20 cellular contexts compared by ENCODE assay signal in genomic region chr2:102284611-102285010, GRCh38. TPM values are rescaled to one million over a fixed set of nuclear protein-coding genes. Genes with fewer than 3 reads are reported as not detected.
A peak's percentile ranks its signal among the peaks of the same experiment; 100 is the strongest.
DNase-seq lines count a peak whose midpoint lies in the region; ATAC-seq and TF ChIP-seq lines count a peak whose summit lies in the region.
"Had no signal": no experiment of that assay in that cellular context is flagged by ENCODE, and none has a peak within 500 bp of the region (broad histone marks: within the 10 kb centered on the region; RNA-seq: fewer than 3 reads in every experiment).

No MANE protein-coding gene starts in this region.

- no peaks in the 10 kb centered on the region for H3K4me1 Mint-ChIP-seq in natural killer cell
- H3K4me1 Mint-ChIP-seq: CD4-positive, alpha-beta memory T cell; H9; IgD-negative memory B cell had no signal

- H3K4me1 ChIP-seq in PC-3 (ENCODE audit: insufficient read depth, low read length) (peaks cover 28% of the 10 kb centered on the region), smooth muscle cell (ENCODE audit: low read depth) (no peaks in the 10 kb centered on the region), PC-9 (replicated peaks; ENCODE audit: insufficient read depth) (peaks cover 9% of the 10 kb centered on the region)
- H3K4me1 ChIP-seq: BLaER1 had no signal

- H3K4me3 ChIP-seq in PC-3 (ENCODE audit: low read length) (peak overlapping the region; percentile 3; the same call in 1 of the 2 replicates), choroid plexus epithelial cell (ENCODE audit: low read depth, low read length) (no peak overlapping the region), smooth muscle cell (no peak overlapping the region), PC-9 (no peak overlapping the region)
- H3K4me3 ChIP-seq: BLaER1, GM12878 had no signal

- H4K20me1 ChIP-seq in PC-3 (ENCODE audit: low read length) (no peaks in the 10 kb centered on the region), smooth muscle cell (ENCODE audit: low read depth) (no peaks in the 10 kb centered on the region), PC-9 (ENCODE audit: insufficient read depth) (no peaks in the 10 kb centered on the region)
- H4K20me1 ChIP-seq: BLaER1 had no signal

- no peaks in the 10 kb centered on the region for H3K27me3 ChIP-seq in PC-3 (ENCODE audit: low read length)
- no peaks in the 10 kb centered on the region for H3K27me3 ChIP-seq in smooth muscle cell (ENCODE audit: low read depth)
- no peaks in the 10 kb centered on the region for H3K27me3 ChIP-seq in PC-9 (ENCODE audit: insufficient read depth, low read depth)
- H3K27me3 ChIP-seq: BLaER1 had no signal

- peak overlapping the region; percentile 74 for H3K27ac ChIP-seq in PC-3 (ENCODE audit: low read length)
- no peak overlapping the region for H3K27ac ChIP-seq in smooth muscle cell (ENCODE audit: low read depth)
- H3K27ac ChIP-seq in PC-9, result no peak overlapping the region
- H3K27ac ChIP-seq: BLaER1 had no signal

- H3K27ac Mint-ChIP-seq in natural killer cell, result no peak overlapping the region
- H3K27ac Mint-ChIP-seq: CD14-positive monocyte; CD4-positive, alpha-beta memory T cell; H9; IgD-negative memory B cell had no signal

- CTCF ChIA-PET in PC-3 (lab: Charles Lee) (no interaction called here), PC-9 (lab: Charles Lee) (no interaction called here)

- H3K9me2 ChIP-seq in PC-3 (replicated peaks; ENCODE audit: low read length), result no peaks in the 10 kb centered on the region
- H3K9me2 ChIP-seq in PC-9 (ENCODE audit: insufficient read depth), result no peaks in the 10 kb centered on the region

- H3K9me3 ChIP-seq in PC-3 (ENCODE audit: low read length), result no peaks in the 10 kb centered on the region
- no peaks in the 10 kb centered on the region for H3K9me3 ChIP-seq in smooth muscle cell (replicated peaks; ENCODE audit: low read depth)
- H3K9me3 ChIP-seq in PC-9 (ENCODE audit: insufficient read depth, low read depth), result no peaks in the 10 kb centered on the region
- H3K9me3 ChIP-seq: BLaER1 had no signal

- H3K79me2 ChIP-seq in PC-3 (ENCODE audit: low read length) (no peaks in the 10 kb centered on the region), smooth muscle cell (ENCODE audit: low read depth) (no peaks in the 10 kb centered on the region), PC-9 (ENCODE audit: low read depth) (no peaks in the 10 kb centered on the region)

- ATAC-seq in PC-3 (peak; percentile 26; the same call in 1 of the 2 replicates), natural killer cell (no peak)
- ATAC-seq: GM12878 had no signal

- H2AFZ ChIP-seq in PC-3 (ENCODE audit: low read length) (no peak overlapping the region), smooth muscle cell (ENCODE audit: low read depth) (no peak overlapping the region), PC-9 (no peak overlapping the region)

- no TSS peak for BruUV-seq in PC-3 (replicated peaks; lab: Mats Ljungman, UMichigan)
- no TSS peak for BruUV-seq in PC-9 (replicated peaks; lab: Mats Ljungman, UMichigan)

- intact Hi-C loops in PC-3 (cut with micrococcal nuclease) (loop anchor here (1.0 to 2.0 kb wide), 3 partner anchors 26 to 53 kb away; no protein-coding TSS in a partner anchor), PC-9 (cut with micrococcal nuclease; ENCODE audit: unreplicated experiment) (no loop called here), natural killer cell (cut with micrococcal nuclease) (no loop called here)

- TF ChIP-seq CTCF in PC-3 (conservative IDR thresholded peaks at IDR 0.05; ENCODE audit: low read depth, low read length) (no peak), choroid plexus epithelial cell (conservative IDR thresholded peaks at IDR 0.05; ENCODE audit: low read depth, low read length) (no peak), smooth muscle cell (IDR thresholded peaks at IDR 0.05; ENCODE audit: borderline replicate concordance, insufficient read depth, poor library complexity, severe bottlenecking) (no peak), PC-9 (conservative IDR thresholded peaks at IDR 0.05) (no peak), natural killer cell (IDR thresholded peaks at IDR 0.05) (no peak)

- DNase-seq in ELR (ENCODE audit: low read depth) (peak; percentile 5), PC-3 (peak; percentile 62), choroid plexus epithelial cell (ENCODE audit: low read depth) (peak; percentile 54), smooth muscle cell (lab: John Stamatoyannopoulos, UW; ENCODE audit: unreplicated experiment) (no peak), PC-9 (no peak), cerebellar nuclear complex (lab: John Stamatoyannopoulos, UW) (no peak), natural killer cell (no peak)
- DNase-seq: 8988T; CD4-positive, alpha-beta memory T cell; DMS153; DMS79; GF-D8; H9 had no signal

- POLR2A ChIA-PET in PC-3 (lab: Charles Lee; ENCODE audit: unreplicated experiment) (interaction anchor here (0.5 kb wide), 1 partner anchor 52 kb away, joined by 8 read pairs; no protein-coding TSS in a partner anchor), PC-9 (lab: Charles Lee; ENCODE audit: unreplicated experiment) (no interaction called here)

- H3K27me3 Mint-ChIP-seq in natural killer cell (ENCODE audit: low read depth in 2 of 2), result no peaks in the 10 kb centered on the region
- H3K27me3 Mint-ChIP-seq: CD4-positive, alpha-beta memory T cell; IgD-negative memory B cell had no signal

- H3K36me3 ChIP-seq in PC-3 (ENCODE audit: low read depth, low read length) (no peaks in the 10 kb centered on the region), smooth muscle cell (ENCODE audit: low read depth) (no peaks in the 10 kb centered on the region), PC-9 (ENCODE audit: low read depth) (no peaks in the 10 kb centered on the region)
- H3K36me3 ChIP-seq: BLaER1 had no signal

- H3K4me2 ChIP-seq in PC-3 (ENCODE audit: low read length) (peak overlapping the region; percentile 62), smooth muscle cell (peak overlapping the region; percentile 19), PC-9 (no peak overlapping the region)
- H3K4me2 ChIP-seq: BLaER1 had no signal

- H3F3A ChIP-seq in PC-3 (ENCODE audit: low read length, unreplicated experiment) (no peaks in the 10 kb centered on the region), smooth muscle cell (ENCODE audit: low read depth) (no peaks in the 10 kb centered on the region), PC-9 (ENCODE audit: insufficient read depth, low read depth) (no peaks in the 10 kb centered on the region)

- H3K36me3 Mint-ChIP-seq in natural killer cell, result no peaks in the 10 kb centered on the region
- H3K36me3 Mint-ChIP-seq: CD4-positive, alpha-beta memory T cell; IgD-negative memory B cell had no signal

- peak overlapping the region; percentile 18; the same call in 1 of the 2 replicates for H3K9ac ChIP-seq in PC-3 (ENCODE audit: low read length)
- H3K9ac ChIP-seq in smooth muscle cell (ENCODE audit: low read depth), result no peak overlapping the region
- H3K9ac ChIP-seq: BLaER1 had no signal

- H3K9me3 Mint-ChIP-seq in natural killer cell, result no peaks in the 10 kb centered on the region
- H3K9me3 Mint-ChIP-seq: CD4-positive, alpha-beta memory T cell; H9; IgD-negative memory B cell had no signal

- 64% methylated on average over 3 of the region's 3 CpGs for WGBS in smooth muscle cell (ENCODE audit: low lambda C conversion rate)

- H3K4me3 Mint-ChIP-seq in natural killer cell, result no peak overlapping the region
- H3K4me3 Mint-ChIP-seq: CD14-positive monocyte; CD4-positive, alpha-beta memory T cell; H9; IgD-negative memory B cell had no signal

RNA-seq across cellular contexts. Expression of gene IL1RL1, which starts 26.8 kb away (rescaled TPM):
- 4.9 and 5.7 TPM in 2 replicates for total RNA-seq in PC-3 (2014; rRNA removed)
- 1.6 and 2.0 TPM in 2 replicates for total RNA-seq in smooth muscle cell
- 1.3 and 1.8 TPM in 2 replicates for polyA plus RNA-seq in smooth muscle cell
- 0.55 and 1.7 TPM in 2 replicates for total RNA-seq in PC-9 (2021)
- 10 to 100 TPM in 1 of 3 donors, 1 to 10 TPM in 1, under 1 TPM in 1; 0.49 to 68.1 (median 2.2) TPM for total RNA-seq in natural killer cell
- total RNA-seq: A673, Daoy, H1, H9 had no signal
- polyA plus RNA-seq: CD14-positive monocyte, H1, IgD-negative memory B cell had no signal

Comparison
In these comparisons a context has a peak if more than half of its experiments do, and no peak if none do; other contexts are left out.
1. DNase-seq: peak in ELR (single experiment), PC-3 (single experiment) and choroid plexus epithelial cell (single experiment); none in smooth muscle cell (single experiment), PC-9 (0 of 2), cerebellar nuclear complex (0 of 2) and natural killer cell (single experiment).